In the genomic region with DNA sequence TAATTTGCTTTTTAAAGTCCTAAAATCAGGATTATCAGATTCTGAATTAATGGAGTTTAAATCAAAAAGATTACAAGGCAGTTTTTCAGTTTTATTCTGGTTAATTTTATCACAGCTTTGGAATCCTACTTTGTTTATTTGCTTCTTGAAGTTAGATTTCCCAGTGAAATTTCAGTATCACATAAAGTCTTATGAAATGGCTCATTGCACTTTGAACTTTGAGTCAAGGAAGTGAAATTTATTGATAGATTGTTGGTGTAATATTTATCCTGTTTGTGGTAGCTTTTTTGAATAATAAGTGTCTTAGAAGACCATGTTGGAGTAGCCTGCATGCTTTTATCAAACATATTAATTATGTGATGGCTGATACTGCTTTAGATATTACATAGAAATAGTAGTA, we compare ENCODE assay signal across 25 cellular contexts.
"Had no signal": no experiment of that assay in that cellular context is flagged by ENCODE, and none has a peak within 500 bp of the region (broad histone marks: within the 10 kb centered on the region; RNA-seq: fewer than 3 reads in every experiment).

No MANE protein-coding gene starts in this region.

- H3K4me1 Mint-ChIP-seq: activated CD4-positive, alpha-beta memory T cell treated with anti-CD3 and anti-CD28 coated beads, Interleukin-2, amount 10 ng/mL, durations not matched to agents 7 days and 5 days had no signal

- H3K27me3 Mint-ChIP-seq: activated CD4-positive, alpha-beta memory T cell treated with anti-CD3 and anti-CD28 coated beads, Interleukin-2, amount 10 ng/mL, durations not matched to agents 7 days and 5 days; activated CD4-positive, alpha-beta T cell treated with anti-CD3 and anti-CD28 coated beads, Interleukin-2, amount 10 ng/mL, durations not matched to agents 7 days and 5 days; activated naive CD4-positive, alpha-beta T cell treated with anti-CD3 and anti-CD28 coated beads, Interleukin-2, amount 50 U/mL, for 24 hours; activated naive CD8-positive, alpha-beta T cell treated with anti-CD3 and anti-CD28 coated beads, Interleukin-2, amount 50 U/mL, for 24 hours; activated T-helper 17 cell treated with anti-CD3 and anti-CD28 coated beads, Interleukin-2, amount 50 U/mL, for 72 hours; central memory CD8-positive, alpha-beta T cell; naive thymus-derived CD4-positive, alpha-beta T cell; T-helper 17 cell had no signal

- H3K9me3 Mint-ChIP-seq: activated CD4-positive, alpha-beta memory T cell treated with anti-CD3 and anti-CD28 coated beads, Interleukin-2, amount 10 ng/mL, durations not matched to agents 7 days and 5 days; activated CD4-positive, alpha-beta T cell treated with anti-CD3 and anti-CD28 coated beads, Interleukin-2, amount 10 ng/mL, durations not matched to agents 7 days and 5 days; activated naive CD4-positive, alpha-beta T cell treated with anti-CD3 and anti-CD28 coated beads, Interleukin-2, amount 50 U/mL, for 24 hours; activated naive CD8-positive, alpha-beta T cell treated with anti-CD3 and anti-CD28 coated beads, Interleukin-2, amount 50 U/mL, for 24 hours; activated T-cell treated with anti-CD3 and anti-CD28 coated beads, Interleukin-2, amount 50 U/mL, for 4 hours; activated T-helper 17 cell treated with anti-CD3 and anti-CD28 coated beads, Interleukin-2, amount 50 U/mL, for 72 hours; central memory CD8-positive, alpha-beta T cell; naive thymus-derived CD4-positive, alpha-beta T cell had no signal

- H3K9me3 ChIP-seq: right atrium auricular region, testis, transverse colon had no signal

- H3K4me3 ChIP-seq: right atrium auricular region, testis, transverse colon had no signal

- H3K4me3 Mint-ChIP-seq: activated CD4-positive, alpha-beta memory T cell treated with anti-CD3 and anti-CD28 coated beads, Interleukin-2, amount 10 ng/mL, durations not matched to agents 7 days and 5 days; activated CD4-positive, alpha-beta T cell treated with anti-CD3 and anti-CD28 coated beads, Interleukin-2, amount 10 ng/mL, durations not matched to agents 7 days and 5 days; activated naive CD4-positive, alpha-beta T cell treated with anti-CD3 and anti-CD28 coated beads, Interleukin-2, amount 50 U/mL, for 24 hours; activated naive CD8-positive, alpha-beta T cell treated with anti-CD3 and anti-CD28 coated beads, Interleukin-2, amount 50 U/mL, for 24 hours; activated T-cell treated with anti-CD3 and anti-CD28 coated beads, Interleukin-2, amount 50 U/mL, for 4 hours; activated T-helper 17 cell treated with anti-CD3 and anti-CD28 coated beads, Interleukin-2, amount 50 U/mL, for 72 hours; central memory CD8-positive, alpha-beta T cell; mesothelial cell of epicardium; naive thymus-derived CD4-positive, alpha-beta T cell; T-helper 17 cell had no signal

- H3K4me1 ChIP-seq: right atrium auricular region, testis had no signal

- H3K27ac Mint-ChIP-seq: activated CD4-positive, alpha-beta memory T cell treated with anti-CD3 and anti-CD28 coated beads, Interleukin-2, amount 10 ng/mL, durations not matched to agents 7 days and 5 days; activated CD4-positive, alpha-beta T cell treated with anti-CD3 and anti-CD28 coated beads, Interleukin-2, amount 10 ng/mL, durations not matched to agents 7 days and 5 days; activated naive CD8-positive, alpha-beta T cell treated with anti-CD3 and anti-CD28 coated beads, Interleukin-2, amount 50 U/mL, for 24 hours; activated T-helper 17 cell treated with anti-CD3 and anti-CD28 coated beads, Interleukin-2, amount 50 U/mL, for 72 hours; mesothelial cell of epicardium had no signal

- ATAC-seq: activated naive CD8-positive, alpha-beta T cell treated with anti-CD3 and anti-CD28 coated beads, Interleukin-2, amount 50 U/mL, for 24 hours; activated T-cell treated with anti-CD3 and anti-CD28 coated beads, Interleukin-2, amount 50 U/mL, for 4 hours; activated T-helper 17 cell treated with anti-CD3 and anti-CD28 coated beads, Interleukin-2, amount 50 U/mL, for 72 hours; naive thymus-derived CD4-positive, alpha-beta T cell; T-helper 17 cell had no signal

- H3K27ac ChIP-seq: epithelial cell of prostate, right atrium auricular region, testis, WERI-Rb-1 had no signal

- DNase-seq: activated CD4-positive, alpha-beta memory T cell treated with anti-CD3 and anti-CD28 coated beads, Interleukin-2, amount 10 ng/mL, durations not matched to agents 7 days and 5 days; activated CD4-positive, alpha-beta T cell treated with anti-CD3 and anti-CD28 coated beads, Interleukin-2, amount 10 ng/mL, durations not matched to agents 7 days and 5 days; activated CD4-positive, CD25-positive, alpha-beta regulatory T cell treated with anti-CD3 and anti-CD28 coated beads, Interleukin-2, amount 50 U/mL, for 72 hours; activated CD8-positive, alpha-beta memory T cell treated with anti-CD3 and anti-CD28 coated beads, Interleukin-2, amount 50 U/mL, for 48 hours; activated gamma-delta T cell treated with Interleukin-2 at 50 U/mL for 16 hours; activated naive CD8-positive, alpha-beta T cell treated with anti-CD3 and anti-CD28 coated beads, Interleukin-2, amount 50 U/mL, for 24 hours; activated T-cell treated with anti-CD3 and anti-CD28 coated beads, Interleukin-2, amount 50 U/mL, for 4 hours; amygdala; dermis blood vessel endothelial cell; effector CD4-positive, alpha-beta T cell; naive thymus-derived CD4-positive, alpha-beta T cell; occipital lobe; stimulated activated CD4-positive, alpha-beta T cell treated with anti-CD3 and anti-CD28 coated beads, Interleukin-2, amount 100 ng/mL, for 48 hours; stimulated activated naive CD4-positive, alpha-beta T cell treated with Interleukin-2 at 50 U/mL for 16 hours; T-helper 17 cell; T1000; testis; transverse colon; WERI-Rb-1 had no signal

- H3K27me3 ChIP-seq: right atrium auricular region, testis, transverse colon had no signal
